Comparison of ENCODE assay signal across 10 cellular contexts in the genomic region with DNA sequence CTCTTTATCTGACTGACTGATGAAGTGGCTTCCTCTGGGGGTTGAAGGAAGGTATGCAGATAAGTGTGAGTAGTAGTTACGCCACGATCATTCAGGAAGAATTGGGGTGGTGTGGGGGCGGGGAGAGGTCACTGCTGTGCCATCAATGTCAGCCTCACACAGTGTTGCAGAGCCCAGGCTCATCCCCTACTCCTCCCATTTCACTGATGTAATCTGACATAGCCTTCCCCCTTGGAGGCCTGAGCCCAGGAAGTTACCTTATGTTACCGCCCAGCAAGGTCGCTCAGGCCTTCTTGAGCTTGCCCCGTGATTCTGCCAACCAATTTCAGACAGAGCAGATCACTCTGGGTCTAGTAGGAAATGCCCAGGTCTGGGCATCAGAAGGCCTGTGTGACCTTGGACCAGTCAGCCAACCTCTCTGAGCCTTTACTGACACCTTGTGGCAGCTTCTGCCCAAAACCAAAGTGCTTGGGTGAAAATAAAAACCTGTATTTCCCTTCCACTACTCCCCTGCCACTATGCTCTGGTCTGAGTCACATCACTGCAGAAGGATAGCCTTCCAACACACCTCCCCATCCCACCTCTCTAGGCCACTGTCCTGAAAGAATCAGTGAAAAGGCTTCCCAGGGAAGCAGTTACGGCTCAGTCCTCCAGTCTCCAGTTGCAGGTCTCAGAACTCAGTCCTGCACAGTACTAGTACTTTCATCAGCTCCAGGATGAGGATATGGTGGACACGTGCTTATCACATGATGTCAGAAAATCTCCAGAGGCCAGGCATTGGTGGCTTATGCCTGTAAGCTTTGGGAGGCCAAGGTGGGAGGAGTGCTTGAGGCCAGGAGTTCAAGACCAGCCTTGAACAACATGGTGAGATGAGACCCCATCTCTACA. TPM values are rescaled to one million over a fixed set of nuclear protein-coding genes. Genes with fewer than 3 reads are reported as not detected.
A peak's percentile ranks its signal among the peaks of the same experiment; 100 is the strongest.
DNase-seq lines count a peak whose midpoint lies in the region; ATAC-seq and TF ChIP-seq lines count a peak whose summit lies in the region.
"Had no signal": no experiment of that assay in that cellular context is flagged by ENCODE, and none has a peak within 500 bp of the region (broad histone marks: within the 10 kb centered on the region; RNA-seq: fewer than 3 reads in every experiment).

No MANE protein-coding gene starts in this region.

- no peaks in the 10 kb centered on the region for H3K9me3 Mint-ChIP-seq in WTC11
- H3K9me3 Mint-ChIP-seq: stimulated activated naive CD8-positive, alpha-beta T cell treated with anti-CD3 and anti-CD28 coated beads, Interleukin-15, Interleukin-2, amounts not matched to agents 100 ng/mL and 50 ng/mL, for 24 hours had no signal

- no peak overlapping the region for H3K4me3 Mint-ChIP-seq in WTC11
- H3K4me3 Mint-ChIP-seq: stimulated activated naive CD8-positive, alpha-beta T cell treated with anti-CD3 and anti-CD28 coated beads, Interleukin-15, Interleukin-2, amounts not matched to agents 100 ng/mL and 50 ng/mL, for 24 hours had no signal

- H3K4me3 ChIP-seq in HFF-Myc (replicated peaks; ENCODE audit: low read depth, low read length) = no peak overlapping the region
- H3K4me3 ChIP-seq: pancreas had no signal

- TF ChIP-seq CTCF in HFF-Myc (IDR thresholded peaks at IDR 0.05; ENCODE audit: low read depth, low read length, missing control alignments) = peak; percentile 44
- 0 out of 2 replicates have a peak, but pooled peaks have one; percentile 29 for TF ChIP-seq CTCF in WTC11 (IDR thresholded peaks at IDR 0.05)

- no peaks in the 10 kb centered on the region for H3K36me3 Mint-ChIP-seq in WTC11

- POLR2A ChIA-PET in WTC11 (lab: Charles Lee) = no interaction called here

- no peaks in the 10 kb centered on the region; the same call in 1 of the 2 replicates for H3K27me3 Mint-ChIP-seq in WTC11 (ENCODE audit: low read depth)
- H3K27me3 Mint-ChIP-seq: stimulated activated naive CD8-positive, alpha-beta T cell treated with anti-CD3 and anti-CD28 coated beads, Interleukin-15, Interleukin-2, amounts not matched to agents 100 ng/mL and 50 ng/mL, for 24 hours had no signal

- CTCF ChIA-PET in WTC11 (lab: Charles Lee) = interaction anchor here (0.5 to 4.3 kb wide), 21 partner anchors 8 to 478 kb away, joined by 3 to 20 read pairs (median 4); partner anchors contain the start of genes INSYN1 and TBC1D21

- peaks cover 44% of the 10 kb centered on the region for H3K4me1 Mint-ChIP-seq in WTC11

- ATAC-seq in WTC11 = peak; percentile 75
- no peak for ATAC-seq in GM19463 (IDR thresholded peaks at IDR 0.05; ENCODE audit: unreplicated experiment)
- no peak for ATAC-seq in activated CD4-positive, CD25-positive, alpha-beta regulatory T cell treated with anti-CD3 and anti-CD28 coated beads, Interleukin-2, amount 50 U/mL, for 24 hours
- no peak for ATAC-seq in HG02588 (IDR thresholded peaks at IDR 0.05; ENCODE audit: unreplicated experiment)

- H3K27ac Mint-ChIP-seq in WTC11 = no peak overlapping the region
- H3K27ac Mint-ChIP-seq: stimulated activated naive CD8-positive, alpha-beta T cell treated with anti-CD3 and anti-CD28 coated beads, Interleukin-15, Interleukin-2, amounts not matched to agents 100 ng/mL and 50 ng/mL, for 24 hours had no signal

- DNase-seq in CD1c-positive myeloid dendritic cell (ENCODE audit: extremely low spot score) (peak; percentile 5), HFF-Myc (ENCODE audit: extremely low read depth, low read depth) (no peak), WTC11 (ENCODE audit: low spot score) (no peak), iris pigment epithelial cell (ENCODE audit: low read depth) (peak; percentile 42), HuH-7 (ENCODE audit: low spot score) (no peak)
- DNase-seq: pancreas had no signal

TF ChIP-seq in WTC11, 78 proteins besides CTCF, POLR2A, EP300 and RAD21:
- TF ChIP-seq ATF1 (CRISPR knock-in tag; IDR thresholded peaks at IDR 0.05) (no peak), JAZF1 (CRISPR knock-in tag; IDR thresholded peaks at IDR 0.05) (no peak), ZNF219 (CRISPR knock-in tag; IDR thresholded peaks at IDR 0.05; ENCODE audit: borderline replicate concordance) (no peak), FOXJ3 (CRISPR knock-in tag; IDR thresholded peaks at IDR 0.05; ENCODE audit: borderline replicate concordance) (no peak)

RNA-seq across cellular contexts. Expression of gene INSYN1, which starts 28.1 kb away (rescaled TPM):
- 9.0 to 11.9 TPM (median 9.8 TPM) in 3 replicates for total RNA-seq in WTC11 (2021)

Comparison
In these comparisons a context has a peak if more than half of its experiments do, and no peak if none do; other contexts are left out.
1. DNase-seq: peak in CD1c-positive myeloid dendritic cell (single experiment) and iris pigment epithelial cell (single experiment); none in HFF-Myc (single experiment), WTC11 (single experiment) and HuH-7 (single experiment).